Comparison of ENCODE assay signal across 1 cellular context in genomic region chr4:155026715-155027114, GRCh38.
TF ChIP-seq lines count a peak whose summit lies in the region.

No MANE protein-coding gene starts in this region.

TF ChIP-seq in endothelial cell of umbilical vein, 7 proteins besides CTCF, POLR2A, EP300 and RAD21:
- TF ChIP-seq FOS (IDR thresholded peaks at IDR 0.05; ENCODE audit: borderline replicate concordance, insufficient read depth, low read length) (peak; percentile 74), JUN (IDR thresholded peaks at IDR 0.05; ENCODE audit: borderline replicate concordance, insufficient read depth, insufficient read length, low read depth) (peak; percentile 80), MAX (IDR thresholded peaks at IDR 0.05; ENCODE audit: insufficient read depth, insufficient read length) (no peak), POLR2AphosphoS5 (IDR thresholded peaks at IDR 0.05; ENCODE audit: insufficient read depth, low read depth, low read length) (no peak), EZH2 (IDR thresholded peaks at IDR 0.05; ENCODE audit: borderline replicate concordance, low read depth, low read length, severe bottlenecking) (no peak), GATA2 (IDR thresholded peaks at IDR 0.05; ENCODE audit: insufficient read depth, insufficient read length, low read depth, low read length) (peak; percentile 48)
